ENCODE assay signal across 23 cellular contexts in the genomic region with DNA sequence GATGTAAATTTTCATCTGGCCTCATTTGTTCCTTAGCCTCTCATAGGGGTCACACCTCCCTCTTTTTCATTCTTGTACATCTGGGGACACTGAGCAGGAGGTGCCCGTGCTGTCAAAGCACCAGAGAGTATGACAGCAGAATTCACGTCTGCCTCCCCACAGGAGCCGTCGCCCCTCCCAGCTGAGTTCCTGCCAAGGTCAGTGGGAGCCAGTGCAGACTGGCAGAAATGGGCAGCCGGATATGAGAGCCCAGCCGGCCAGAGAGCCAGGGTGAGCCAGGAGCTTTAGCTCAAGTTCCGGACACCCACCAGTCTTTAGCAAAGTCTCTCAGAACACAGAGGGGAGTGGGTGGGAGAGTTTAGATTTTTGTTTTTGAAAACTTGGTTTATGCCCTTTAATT. TPM values are rescaled to one million over a fixed set of nuclear protein-coding genes. Genes with fewer than 3 reads are reported as not detected.
A peak's percentile ranks its signal among the peaks of the same experiment; 100 is the strongest.
DNase-seq lines count a peak whose midpoint lies in the region; ATAC-seq, FAIRE-seq and TF ChIP-seq lines count a peak whose summit lies in the region.
"Had no signal": no experiment of that assay in that cellular context is flagged by ENCODE, and none has a peak within 500 bp of the region (broad histone marks: within the 10 kb centered on the region; RNA-seq: fewer than 3 reads in every experiment).

No MANE protein-coding gene starts in this region.

- no peak for FAIRE-seq in HepG2 (lab: Jason Lieb, UNC)
- FAIRE-seq: RCC 7860 had no signal

- H3K4me1 Mint-ChIP-seq in natural killer cell, result peaks cover 45 to 50% of the 10 kb centered on the region in 2 donors

- H3K27ac ChIP-seq in right lobe of liver (peak overlapping the region in 1 of 3 donors; percentile 63), HepG2 (ENCODE audit: extremely low read length, insufficient read depth, low read length) (no peak overlapping the region)
- H3K27ac ChIP-seq: SK-N-MC, WERI-Rb-1 had no signal

- no peaks in the 10 kb centered on the region for H3K79me2 ChIP-seq in HepG2 (ENCODE audit: insufficient read depth, low read length)

- no peaks in the 10 kb centered on the region for H3K36me3 Mint-ChIP-seq in natural killer cell

- peaks cover 11 to 18% of the 10 kb centered on the region in 2 donors for H3K9me3 Mint-ChIP-seq in natural killer cell

- H3K27me3 ChIP-seq in right lobe of liver (no peaks in the 10 kb centered on the region), HepG2 (ENCODE audit: control insufficient read depth in 1 of 2, insufficient read depth in 2 of 2, low read length in 2 of 2) (0 out of 5 replicates have a peak, but pooled peaks cover 0 to 3% of the 10 kb centered on the region in 2 experiments)
- H3K27me3 ChIP-seq: MG63 had no signal

- H3K4me3 ChIP-seq in right lobe of liver (no peak overlapping the region), HepG2 (replicated peaks in 1 of 3; ENCODE audit: insufficient read depth in 1 of 3, low read depth in 2 of 3, low read length in 3 of 3) (no peak overlapping the region)
- H3K4me3 ChIP-seq: HAP-1, lung, MG63, SK-N-MC had no signal

- intact Hi-C loops in right lobe of liver (cut with DNase I) (no loop called here), HepG2 (cut with micrococcal nuclease; ENCODE audit: unreplicated experiment) (no loop called here), natural killer cell (cut with micrococcal nuclease) (no loop called here)

- 75% methylated on average over 6 of the region's 7 CpGs for WGBS in right lobe of liver (ENCODE audit: insufficient coverage, low coverage, low lambda C conversion rate, missing lambda C conversion rate)
- 58% methylated on average over 5 of the region's 7 CpGs for WGBS in HepG2 (ENCODE audit: low lambda C conversion rate)

- H3K27ac Mint-ChIP-seq in natural killer cell, result peak overlapping the region; percentile 87 to 88
- H3K27ac Mint-ChIP-seq: CD4-positive, CD25-positive, alpha-beta regulatory T cell had no signal

- peak overlapping the region; percentile 61 for H3K4me3 Mint-ChIP-seq in natural killer cell
- H3K4me3 Mint-ChIP-seq: CD4-positive, CD25-positive, alpha-beta regulatory T cell had no signal

- TF ChIP-seq POLR2A in right lobe of liver (IDR thresholded peaks at IDR 0.05) (no peak), HepG2 (IDR thresholded peaks at IDR 0.05; ENCODE audit: insufficient read depth in 1 of 2, low read depth in 2 of 2, low read length in 2 of 2) (no peak)

- DNase-seq in right lobe of liver, result peak in 1 of 3 donors; percentile 67
- no peak for DNase-seq in HepG2 (ENCODE audit: low spot score)
- peak; percentile 23 for DNase-seq in dermis blood vessel endothelial cell
- no peak for DNase-seq in natural killer cell
- no peak for DNase-seq in stimulated activated CD4-positive, alpha-beta T cell treated with anti-CD3 and anti-CD28 coated beads, Interleukin-4, amount 100 ng/mL, for 4 hours
- DNase-seq in T-helper 1 cell, result no peak
- DNase-seq: activated CD4-positive, alpha-beta T cell treated with anti-CD3 and anti-CD28 coated beads, Interleukin-2, amount 50 U/mL, for 4 hours; activated T-cell treated with anti-CD3 and anti-CD28 coated beads for 4 hours; CD4-positive, CD25-positive, alpha-beta regulatory T cell; central memory CD4-positive, alpha-beta T cell; effector CD4-positive, alpha-beta T cell; foreskin melanocyte; GF-D8; hippocampal formation; MG63; NCI-H1417 treated with DMSO at 0.1 percent for 48 hours; NCI-H524; WERI-Rb-1 had no signal

- H3K9me3 ChIP-seq in right lobe of liver (no peaks in the 10 kb centered on the region), HepG2 (ENCODE audit: low read length) (peaks cover 17% of the 10 kb centered on the region)

- POLR2A ChIA-PET in HepG2 (lab: Yijun Ruan, JAX), result no interaction called here

- H3K27me3 Mint-ChIP-seq in natural killer cell (ENCODE audit: low read depth in 2 of 2), result no peaks in the 10 kb centered on the region
- H3K27me3 Mint-ChIP-seq: CD4-positive, CD25-positive, alpha-beta regulatory T cell had no signal

- no peak overlapping the region for H2AFZ ChIP-seq in HepG2 (ENCODE audit: low read length)

- CTCF ChIA-PET in HepG2 (lab: Yijun Ruan, JAX; ENCODE audit: low intra/inter-chr PET ratio, low total read pairs), result no interaction called here

- TF ChIP-seq EP300 in HepG2 (IDR thresholded peaks at IDR 0.05; ENCODE audit: low read depth in 2 of 2, low read length in 2 of 2) (no peak), HepG2 (CRISPR knock-in tag; IDR thresholded peaks at IDR 0.05; ENCODE audit: borderline replicate concordance) (no peak)

- no peak overlapping the region for H3K9ac ChIP-seq in HepG2 (ENCODE audit: insufficient read depth, low read depth, low read length)

- in situ Hi-C loops in HepG2 (cut with HindIII; ENCODE audit: extremely low pct_ligation_motif_present, low pct_unique_long_range_greater_than_20kb), result no loop called here

- no peak for TF ChIP-seq RAD21 in HepG2 (CRISPR knock-in tag; IDR thresholded peaks at IDR 0.05)

- H4K20me1 ChIP-seq in HepG2 (ENCODE audit: insufficient read depth, low read length), result no peaks in the 10 kb centered on the region

- no peak overlapping the region for H3K4me2 ChIP-seq in HepG2 (ENCODE audit: low read depth, low read length)

- H3K4me1 ChIP-seq in right lobe of liver, result peaks cover 0 to 13% (median 0%) of the 10 kb centered on the region in 4 donors
- peaks cover 20% of the 10 kb centered on the region for H3K4me1 ChIP-seq in HepG2 (ENCODE audit: insufficient read depth, low read length)
- H3K4me1 ChIP-seq: HAP-1 had no signal

- BruUV-seq in HepG2 (replicated peaks; lab: Mats Ljungman, UMichigan), result no TSS peak

- H3K36me3 ChIP-seq in right lobe of liver (no peaks in the 10 kb centered on the region), HepG2 (replicated peaks in 1 of 2; ENCODE audit: control insufficient read depth in 1 of 2, insufficient read depth in 2 of 2, low read length in 2 of 2) (no peaks in the 10 kb centered on the region)
- H3K36me3 ChIP-seq: HAP-1, MG63, WERI-Rb-1 had no signal

- TF ChIP-seq CTCF in right lobe of liver (IDR thresholded peaks at IDR 0.05) (no peak), HepG2 (CRISPR knock-in tag; IDR thresholded peaks at IDR 0.05) (no peak), natural killer cell (IDR thresholded peaks at IDR 0.05) (no peak)

- peak; percentile 36 to 75 (median 53) for ATAC-seq in right lobe of liver
- no peak for ATAC-seq in HepG2
- ATAC-seq in natural killer cell, result no peak
- ATAC-seq in HG03439 (IDR thresholded peaks at IDR 0.05; ENCODE audit: unreplicated experiment), result no peak

TF ChIP-seq in HepG2, 621 proteins besides CTCF, POLR2A, EP300 and RAD21 (continues in another document):
- TF ChIP-seq ZNF30 (CRISPR knock-in tag; IDR thresholded peaks at IDR 0.05) (no peak), ZNF44 (CRISPR knock-in tag; IDR thresholded peaks at IDR 0.05) (no peak), MATR3 (CRISPR knock-in tag; IDR thresholded peaks at IDR 0.05) (no peak), ZBTB38 (CRISPR knock-in tag; IDR thresholded peaks at IDR 0.05) (no peak), ZFP37 (CRISPR knock-in tag; IDR thresholded peaks at IDR 0.05; ENCODE audit: borderline replicate concordance) (no peak)
- TF ChIP-seq, protein P1, sequence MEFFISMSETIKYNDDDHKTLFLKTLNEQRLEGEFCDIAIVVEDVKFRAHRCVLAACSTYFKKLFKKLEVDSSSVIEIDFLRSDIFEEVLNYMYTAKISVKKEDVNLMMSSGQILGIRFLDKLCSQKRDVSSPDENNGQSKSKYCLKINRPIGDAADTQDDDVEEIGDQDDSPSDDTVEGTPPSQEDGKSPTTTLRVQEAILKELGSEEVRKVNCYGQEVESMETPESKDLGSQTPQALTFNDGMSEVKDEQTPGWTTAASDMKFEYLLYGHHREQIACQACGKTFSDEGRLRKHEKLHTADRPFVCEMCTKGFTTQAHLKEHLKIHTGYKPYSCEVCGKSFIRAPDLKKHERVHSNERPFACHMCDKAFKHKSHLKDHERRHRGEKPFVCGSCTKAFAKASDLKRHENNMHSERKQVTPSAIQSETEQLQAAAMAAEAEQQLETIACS (CRISPR knock-in tag; IDR thresholded peaks at IDR 0.05), result no peak

RNA-seq across cellular contexts. Expression of a gene that starts 21.9 kb away (rescaled TPM):
- 10 to 100 TPM in 2 of 6 experiments, 1 to 10 TPM in 4; 4.3 to 22.2 (median 7.6) TPM for total RNA-seq in right lobe of liver
- total RNA-seq in HepG2 (2016; rRNA removed; fragmentation: Illumina TruSeq; extraction: Trizol), result 0.27 and 0.31 TPM in 2 replicates
- total RNA-seq in HepG2 (2016; cell fraction: cytosol; rRNA removed; fragmentation: Illumina TruSeq; extraction: Trizol; ENCODE audit: low read depth), result 0.35 and 0.40 TPM in 2 replicates
- total RNA-seq in HepG2 (2016; cell fraction: insoluble cytoplasmic fraction; rRNA removed; fragmentation: Illumina TruSeq; extraction: Trizol), result 0.31 and 0.45 TPM in 2 replicates
- total RNA-seq in HepG2 (2016; cell fraction: membrane; rRNA removed; fragmentation: Illumina TruSeq; extraction: Trizol), result 0.31 and 0.37 TPM in 2 replicates
- total RNA-seq in HepG2 (2016; cell fraction: nucleus; rRNA removed; fragmentation: Illumina TruSeq; extraction: Trizol), result 0.34 and 0.59 TPM in 2 replicates
- polyA plus RNA-seq in HepG2 (2011; rRNA removed), result 0.41 and 0.59 TPM in 2 replicates
- 0.32 and 0.50 TPM in 2 replicates for polyA plus RNA-seq in HepG2 (2011; cell fraction: cytosol; rRNA removed)
- polyA plus RNA-seq in HepG2 (2011; cell fraction: nucleus; rRNA removed), result 0.72 and 0.85 TPM in 2 replicates
- polyA plus RNA-seq in HepG2 (2012), result 0.47 and 1.5 TPM in 2 replicates
- 0.21 and 0.23 TPM in 2 replicates for polyA plus RNA-seq in HepG2 (2016; cell fraction: cytosol; fragmentation: Illumina TruSeq; extraction: Trizol; ENCODE audit: low read depth)
- 0.35 and 0.58 TPM in 2 replicates for polyA plus RNA-seq in HepG2 (2016; cell fraction: insoluble cytoplasmic fraction; fragmentation: Illumina TruSeq; extraction: Trizol; ENCODE audit: low read depth)
- polyA plus RNA-seq in HepG2 (2016; cell fraction: membrane; fragmentation: Illumina TruSeq; extraction: Trizol; ENCODE audit: low read depth), result 0.40 and 0.45 TPM in 2 replicates
- 0.70 and 0.75 TPM in 2 replicates for polyA plus RNA-seq in HepG2 (2016; cell fraction: nucleus; fragmentation: Illumina TruSeq; extraction: Trizol; ENCODE audit: insufficient read depth, low read depth)
- polyA minus RNA-seq in HepG2 (2011; rRNA and poly(A)+ RNA removed; ENCODE audit: low replicate concordance), result 0.10 and 0.21 TPM in 2 replicates
- not detected in 2 replicates for polyA minus RNA-seq in HepG2 (2011; cell fraction: cytosol; rRNA and poly(A)+ RNA removed)
- polyA minus RNA-seq in HepG2 (2011; cell fraction: nucleus; rRNA and poly(A)+ RNA removed), result 0.52 and 1.2 TPM in 2 replicates
- 6.1 and 10.2 TPM in 2 replicates for total RNA-seq in dermis blood vessel endothelial cell
- total RNA-seq in natural killer cell, result 10 to 100 TPM; 13.3 to 13.8 (median 13.5) TPM

Comparison
In these comparisons a context has a peak if more than half of its experiments do, and no peak if none do; other contexts are left out.
1. ATAC-seq: peak in right lobe of liver (4 of 4); none in HepG2 (single experiment), natural killer cell (0 of 3) and HG03439 (single experiment).